ENCODE assay signal across 13 cellular contexts in genomic region chr10:62056660-62057059, GRCh38.
A peak's percentile ranks its signal among the peaks of the same experiment; 100 is the strongest.
DNase-seq lines count a peak whose midpoint lies in the region; ATAC-seq and TF ChIP-seq lines count a peak whose summit lies in the region.
"Had no signal": no experiment of that assay in that cellular context is flagged by ENCODE, and none has a peak within 500 bp of the region (broad histone marks: within the 10 kb centered on the region; RNA-seq: fewer than 3 reads in every experiment).

No MANE protein-coding gene starts in this region.

- H3K36me3 ChIP-seq in osteoblast (ENCODE audit: insufficient read depth, low read length) = peaks cover 98% of the 10 kb centered on the region

- ATAC-seq in stimulated activated naive CD8-positive, alpha-beta T cell treated with anti-CD3 and anti-CD28 coated beads, Interleukin-15, amount 100 ng/mL, for 72 hours = no peak
- ATAC-seq: esophagus mucosa had no signal

- no peak overlapping the region for H3K27ac Mint-ChIP-seq in stimulated activated naive CD8-positive, alpha-beta T cell treated with anti-CD3 and anti-CD28 coated beads, Interleukin-15, Interleukin-2, amounts not matched to agents 100 ng/mL and 50 ng/mL, for 24 hours
- H3K27ac Mint-ChIP-seq in stimulated activated naive CD8-positive, alpha-beta T cell treated with anti-CD3 and anti-CD28 coated beads, Interleukin-15, amount 100 ng/mL, for 72 hours = no peak overlapping the region

- no peaks in the 10 kb centered on the region for H3K9me3 ChIP-seq in osteoblast (ENCODE audit: low read depth, low read length)

- peaks cover 76% of the 10 kb centered on the region for H3K4me1 ChIP-seq in osteoblast (ENCODE audit: insufficient read depth, low read length)

- peaks cover 9% of the 10 kb centered on the region for H3K9me3 Mint-ChIP-seq in stimulated activated naive CD8-positive, alpha-beta T cell treated with anti-CD3 and anti-CD28 coated beads, Interleukin-15, Interleukin-2, amounts not matched to agents 100 ng/mL and 50 ng/mL, for 24 hours
- peaks cover 6 to 11% of the 10 kb centered on the region in 2 donors for H3K9me3 Mint-ChIP-seq in stimulated activated naive CD8-positive, alpha-beta T cell treated with anti-CD3 and anti-CD28 coated beads, Interleukin-15, amount 100 ng/mL, for 72 hours

- H3K27ac ChIP-seq in dorsolateral prefrontal cortex (peak overlapping the region in 57 of 59 donors; percentile 1 to 99 (median 71)), osteoblast (ENCODE audit: low read depth, low read length) (peak overlapping the region; percentile 44)
- H3K27ac ChIP-seq: HL-60 had no signal

- intact Hi-C loops in dorsolateral prefrontal cortex (cut with DNase I) = loop anchor here in 1 of 2 donors (10.0 kb wide), 1 partner anchor 318 kb away; the partner anchor contains the start of gene ZNF365

- H3K27me3 Mint-ChIP-seq in stimulated activated naive CD8-positive, alpha-beta T cell treated with anti-CD3 and anti-CD28 coated beads, Interleukin-15, Interleukin-2, amounts not matched to agents 100 ng/mL and 50 ng/mL, for 24 hours = no peaks in the 10 kb centered on the region
- no peaks in the 10 kb centered on the region for H3K27me3 Mint-ChIP-seq in stimulated activated naive CD8-positive, alpha-beta T cell treated with anti-CD3 and anti-CD28 coated beads, Interleukin-15, amount 100 ng/mL, for 72 hours

- no peaks in the 10 kb centered on the region for H3K27me3 ChIP-seq in dorsolateral prefrontal cortex
- H3K27me3 ChIP-seq in osteoblast (ENCODE audit: insufficient read depth, low read length) = no peaks in the 10 kb centered on the region

- peaks cover 92% of the 10 kb centered on the region for H3K79me2 ChIP-seq in osteoblast (ENCODE audit: insufficient read depth, low read length)

- no peak for DNase-seq in stimulated activated naive CD8-positive, alpha-beta T cell treated with anti-CD3 and anti-CD28 coated beads, Interleukin-15, amount 100 ng/mL, for 72 hours
- no peak for DNase-seq in dorsolateral prefrontal cortex
- DNase-seq in osteoblast (ENCODE audit: insufficient read length, low spot score, missing footprints) = no peak
- no peak for DNase-seq in stimulated activated CD4-positive, alpha-beta T cell treated with anti-CD3 and anti-CD28 coated beads, Interleukin-4, amount 100 ng/mL, for 24 hours
- DNase-seq in cortex of kidney (lab: John Stamatoyannopoulos, UW) = no peak
- no peak for DNase-seq in NCI-H2227 treated with DMSO at 0.1 percent for 48 hours (lab: John Stamatoyannopoulos, UW)
- DNase-seq in NCI-H526 (lab: John Stamatoyannopoulos, UW) = no peak
- DNase-seq: GOT3, NCI-H1930, SIG-M5 had no signal

- peaks cover 98% of the 10 kb centered on the region for H3K36me3 Mint-ChIP-seq in stimulated activated naive CD8-positive, alpha-beta T cell treated with anti-CD3 and anti-CD28 coated beads, Interleukin-15, Interleukin-2, amounts not matched to agents 100 ng/mL and 50 ng/mL, for 24 hours (ENCODE audit: low read depth)

- peaks cover 67% of the 10 kb centered on the region for H4K20me1 ChIP-seq in osteoblast (ENCODE audit: insufficient read depth, low read length)

- H2AFZ ChIP-seq in osteoblast (ENCODE audit: low read length) = no peak overlapping the region

- peak overlapping the region; percentile 88 for H3K4me2 ChIP-seq in osteoblast (ENCODE audit: insufficient read depth, low read length)

- peak overlapping the region; percentile 14 for H3K4me3 Mint-ChIP-seq in stimulated activated naive CD8-positive, alpha-beta T cell treated with anti-CD3 and anti-CD28 coated beads, Interleukin-15, Interleukin-2, amounts not matched to agents 100 ng/mL and 50 ng/mL, for 24 hours
- H3K4me3 Mint-ChIP-seq in stimulated activated naive CD8-positive, alpha-beta T cell treated with anti-CD3 and anti-CD28 coated beads, Interleukin-15, amount 100 ng/mL, for 72 hours = no peak overlapping the region

- peaks cover 86% of the 10 kb centered on the region for H3K4me1 Mint-ChIP-seq in stimulated activated naive CD8-positive, alpha-beta T cell treated with anti-CD3 and anti-CD28 coated beads, Interleukin-15, Interleukin-2, amounts not matched to agents 100 ng/mL and 50 ng/mL, for 24 hours (ENCODE audit: low read depth)
- H3K4me1 Mint-ChIP-seq in stimulated activated naive CD8-positive, alpha-beta T cell treated with anti-CD3 and anti-CD28 coated beads, Interleukin-15, amount 100 ng/mL, for 72 hours = peaks cover 61% of the 10 kb centered on the region

- TF ChIP-seq CTCF in dorsolateral prefrontal cortex (IDR thresholded peaks at IDR 0.05 in 54 of 56, conservative IDR thresholded peaks at IDR 0.05 in 2 of 56; ENCODE audit: low read depth in 1 of 56, partially characterized antibody in 56 of 56) (no peak), osteoblast (IDR thresholded peaks at IDR 0.05; ENCODE audit: extremely low read depth, low read depth, low read length) (no peak)

- H3K4me3 ChIP-seq in dorsolateral prefrontal cortex (peak overlapping the region in 34 of 59 donors; percentile 3 to 81 (median 22)), osteoblast (ENCODE audit: insufficient read depth, low read length) (peak overlapping the region; percentile 18)
